8 cellular contexts compared by ENCODE assay signal in genomic region chr11:62591448-62592215, GRCh38. TPM values are rescaled to one million over a fixed set of nuclear protein-coding genes. Genes with fewer than 3 reads are reported as not detected.
DNase-seq lines count a peak whose midpoint lies in the region; ATAC-seq, FAIRE-seq and TF ChIP-seq lines count a peak whose summit lies in the region.

Gene TUT1 (minus strand): TSS chr11:62591523. CDS start chr11:62591485, 38 bp downstream.

- peak; percentile 99 for DNase-seq in DMS79 (lab: John Stamatoyannopoulos, UW)
- peak; percentile 96 for DNase-seq in RCC 7860 (ENCODE audit: low spot score)
- peak; percentile 94 to 96 for DNase-seq in activated T-cell treated with anti-CD3 and anti-CD28 coated beads, Interleukin-2, amount 50 U/mL, for 72 hours
- DNase-seq in esophagus squamous epithelium (lab: John Stamatoyannopoulos, UW), result peak; percentile 89
- DNase-seq in myocyte (ENCODE audit: low read depth), result peak; percentile 99
- peak; percentile 87 to 95 for DNase-seq in stimulated activated CD8-positive, alpha-beta memory T cell treated with anti-CD3 and anti-CD28 coated beads, Interleukin-7, amount 100 ng/mL, for 48 hours (ENCODE audit: extremely low read depth in 1 of 2, low read depth in 1 of 2)

- peak within 1 kb of the TSS; percentile 97 to 99 for H3K4me3 Mint-ChIP-seq in activated T-cell treated with anti-CD3 and anti-CD28 coated beads, Interleukin-2, amount 50 U/mL, for 72 hours

- H3K27ac Mint-ChIP-seq in activated T-cell treated with anti-CD3 and anti-CD28 coated beads, Interleukin-2, amount 50 U/mL, for 72 hours, result peak within 1 kb of the TSS; percentile 98

- H3K4me3 ChIP-seq in esophagus squamous epithelium, result peak within 1 kb of the TSS; percentile 52 to 84 (median 75)

- no peaks in the 10 kb centered on the region for H3K9me3 Mint-ChIP-seq in activated T-cell treated with anti-CD3 and anti-CD28 coated beads, Interleukin-2, amount 50 U/mL, for 72 hours

- H3K27me3 Mint-ChIP-seq in activated T-cell treated with anti-CD3 and anti-CD28 coated beads, Interleukin-2, amount 50 U/mL, for 72 hours (ENCODE audit: low read depth), result no peaks in the 10 kb centered on the region

- peak within 1 kb of the TSS; percentile 82 for H3K27ac ChIP-seq in KOPT-K1 (ENCODE audit: low read depth, low read length, poor library complexity, severe bottlenecking)
- H3K27ac ChIP-seq in esophagus squamous epithelium, result peak within 1 kb of the TSS; percentile 88 to 97 (median 96)

- H3K36me3 ChIP-seq in KOPT-K1 (ENCODE audit: insufficient read depth, low read length), result peaks cover 66% of the 10 kb centered on the region
- peaks cover 22 to 66% (median 26%) of the 10 kb centered on the region in 3 donors for H3K36me3 ChIP-seq in esophagus squamous epithelium

- no peaks in the 10 kb centered on the region for H3K27me3 ChIP-seq in esophagus squamous epithelium

- ATAC-seq in GM21786 (IDR thresholded peaks at IDR 0.05; ENCODE audit: unreplicated experiment), result peak; percentile 88
- peak; percentile 90 to 91 for ATAC-seq in activated T-cell treated with anti-CD3 and anti-CD28 coated beads, Interleukin-2, amount 50 U/mL, for 72 hours (replicated peaks in 1 of 2)

- peak; percentile 89 for FAIRE-seq in RCC 7860 (lab: Jason Lieb, UNC)

- WGBS in esophagus squamous epithelium, 2 donors, result 1% methylated on average over 16 to 19 of the region's 64 CpGs

- H3K4me1 Mint-ChIP-seq in activated T-cell treated with anti-CD3 and anti-CD28 coated beads, Interleukin-2, amount 50 U/mL, for 72 hours (ENCODE audit: low read depth), result peaks cover 56% of the 10 kb centered on the region

- TF ChIP-seq POLR2A in esophagus squamous epithelium (IDR thresholded peaks at IDR 0.05), result peak in 3 of 4 donors; percentile 69 to 90 (median 79)

- TF ChIP-seq CTCF in esophagus squamous epithelium (IDR thresholded peaks at IDR 0.05), result peak in 3 of 6 experiments; percentile 4 to 20 (median 19)

- H3K4me1 ChIP-seq in esophagus squamous epithelium, result peaks cover 16 to 54% (median 24%) of the 10 kb centered on the region in 3 donors

- no peaks in the 10 kb centered on the region for H3K9me3 ChIP-seq in KOPT-K1 (ENCODE audit: insufficient read depth, low read length, poor library complexity, severe bottlenecking)
- no peaks in the 10 kb centered on the region for H3K9me3 ChIP-seq in esophagus squamous epithelium

- H3K36me3 Mint-ChIP-seq in activated T-cell treated with anti-CD3 and anti-CD28 coated beads, Interleukin-2, amount 50 U/mL, for 72 hours (ENCODE audit: insufficient read depth in 2 of 2), result peaks cover 5 to 26% of the 10 kb centered on the region in 2 donors

- intact Hi-C loops in esophagus squamous epithelium (cut with DNase I), result no loop called here

RNA-seq across cellular contexts. Expression of gene TUT1, which starts in this region (rescaled TPM):
- total RNA-seq in activated T-cell treated with anti-CD3 and anti-CD28 coated beads, Interleukin-2, amount 50 U/mL, for 72 hours, result 10 to 100 TPM; 32.8 to 36.8 TPM
- total RNA-seq in esophagus squamous epithelium, result 10 to 100 TPM in 1 of 4 donors, 1 to 10 TPM in 3; 5.0 to 12.7 (median 8.0) TPM
- total RNA-seq in myocyte, result 7.5 and 8.1 TPM in 2 replicates
- polyA plus RNA-seq in myocyte (2012), result 13.5 TPM

Comparison
In these comparisons a context has a peak if more than half of its experiments do, and no peak if none do; other contexts are left out.
1. Peak in every context shown above with its lines: DNase-seq, ATAC-seq, H3K4me3 ChIP-seq and H3K27ac ChIP-seq.